24 cellular contexts compared by ENCODE assay signal in genomic region chr12:84134797-84135366, GRCh38.
A peak's percentile ranks its signal among the peaks of the same experiment; 100 is the strongest.
DNase-seq lines count a peak whose midpoint lies in the region; ATAC-seq and TF ChIP-seq lines count a peak whose summit lies in the region.
"Had no signal": no experiment of that assay in that cellular context is flagged by ENCODE, and none has a peak within 500 bp of the region (broad histone marks: within the 10 kb centered on the region; RNA-seq: fewer than 3 reads in every experiment).

No MANE protein-coding gene starts in this region.

- no peak overlapping the region for H2AFZ ChIP-seq in SK-N-SH (ENCODE audit: low read depth)

- no peaks in the 10 kb centered on the region for H3K9me2 ChIP-seq in SK-N-SH

- no peak overlapping the region for H3K9ac ChIP-seq in SK-N-SH
- H3K9ac ChIP-seq in SK-N-MC (ENCODE audit: insufficient read length): no peak overlapping the region

- ATAC-seq in SK-N-SH treated with all-trans-retinoic acid at 6 μM for 48 hours: no peak
- ATAC-seq: HCT116, Panc1 had no signal

- no peak for TF ChIP-seq RAD21 in SK-N-SH (IDR thresholded peaks at IDR 0.05; ENCODE audit: low read length)

- no peak for DNase-seq in SK-N-SH
- no peak for DNase-seq in SK-N-MC (ENCODE audit: low read depth, low spot score)
- peak; percentile 64 for DNase-seq in fibroblast of mammary gland (ENCODE audit: low read depth)
- no peak for DNase-seq in esophagus squamous epithelium (lab: John Stamatoyannopoulos, UW)
- no peak for DNase-seq in T1000 (lab: John Stamatoyannopoulos, UW)
- no peak for DNase-seq in DMS114 treated with DMSO at 0.1 percent for 48 hours (lab: John Stamatoyannopoulos, UW; ENCODE audit: unreplicated experiment)
- DNase-seq: Calu3, DMS153, DND-41, Kasumi-1, MV-4-11, NCI-H1105, NCI-H146, NCI-H2029 treated with DMSO at 0.1 percent for 48 hours, NCI-H2227 treated with DMSO at 0.1 percent for 48 hours, NCI-H510A, NCI-H69, SHP77 treated with DMSO at 0.1 percent for 48 hours had no signal

- 84% methylated on average over 2 of the region's 2 CpGs for WGBS in SK-N-SH (ENCODE audit: low lambda C conversion rate)
- 45 to 48% methylated on average over 2 of the region's 2 CpGs for WGBS in esophagus squamous epithelium, 2 donors

- no peaks in the 10 kb centered on the region for H4K20me1 ChIP-seq in SK-N-SH (ENCODE audit: insufficient read depth)

- no peak for TF ChIP-seq EP300 in SK-N-SH (IDR thresholded peaks at IDR 0.05; ENCODE audit: borderline replicate concordance in 1 of 2, low read depth in 1 of 2, low read length in 1 of 2)

- no peaks in the 10 kb centered on the region for H3K9me3 ChIP-seq in SK-N-SH
- H3K9me3 ChIP-seq in SK-N-MC (ENCODE audit: low read depth, low read length): no peaks in the 10 kb centered on the region
- H3K9me3 ChIP-seq in esophagus squamous epithelium: no peaks in the 10 kb centered on the region

- CTCF ChIA-PET in SK-N-SH (lab: Yijun Ruan, JAX): interaction anchor here (1.2 kb wide), 1 partner anchor 45 kb away, joined by 3 read pairs; no protein-coding TSS in a partner anchor

- peaks cover 19% of the 10 kb centered on the region for H3F3A ChIP-seq in SK-N-SH (replicated peaks; ENCODE audit: insufficient read depth)

- no peak for TF ChIP-seq POLR2A in esophagus squamous epithelium (IDR thresholded peaks at IDR 0.05)

- intact Hi-C loops in esophagus squamous epithelium (cut with DNase I): no loop called here

- H3K4me2 ChIP-seq in SK-N-SH: no peak overlapping the region

- H3K27me3 ChIP-seq in SK-N-SH (ENCODE audit: insufficient read depth): no peaks in the 10 kb centered on the region
- H3K27me3 ChIP-seq in esophagus squamous epithelium: no peaks in the 10 kb centered on the region

- no peaks in the 10 kb centered on the region for H3K36me3 ChIP-seq in SK-N-SH (replicated peaks in 1 of 2; ENCODE audit: control insufficient read depth in 1 of 2, insufficient read depth in 2 of 2, low read length in 1 of 2)
- H3K36me3 ChIP-seq in SK-N-MC (ENCODE audit: insufficient read depth, low read length): no peaks in the 10 kb centered on the region
- H3K36me3 ChIP-seq in esophagus squamous epithelium: no peaks in the 10 kb centered on the region

- H3K27ac ChIP-seq in SK-N-SH (ENCODE audit: low read depth in 2 of 2, low read length in 1 of 2) (peak overlapping the region in 1 of 2 experiments; percentile 81; a peak in 2 of 4 replicates), SK-N-MC (peak overlapping the region; percentile 58; the same call in 1 of the 2 replicates), esophagus squamous epithelium (no peak overlapping the region)
- H3K27ac ChIP-seq: 22Rv1, HL-60, RWPE1 had no signal

- H3K4me1 ChIP-seq in SK-N-SH (ENCODE audit: control insufficient read depth in 1 of 2, insufficient read depth in 2 of 2, low read depth in 1 of 2, low read length in 1 of 2) (peaks cover 0 to 9% of the 10 kb centered on the region in 2 experiments; a peak in 2 of 4 replicates), esophagus squamous epithelium (no peaks in the 10 kb centered on the region)

- POLR2A ChIA-PET in SK-N-SH (lab: Yijun Ruan, JAX): no interaction called here

- TF ChIP-seq CTCF in SK-N-SH (IDR thresholded peaks at IDR 0.05): no peak
- TF ChIP-seq CTCF in fibroblast of mammary gland (conservative IDR thresholded peaks at IDR 0.05; ENCODE audit: control insufficient read depth, insufficient read depth, low read depth, low read length): no peak
- no peak for TF ChIP-seq CTCF in esophagus squamous epithelium (IDR thresholded peaks at IDR 0.05)

- no peaks in the 10 kb centered on the region for H3K79me2 ChIP-seq in SK-N-SH (ENCODE audit: insufficient read depth)

- H3K4me3 ChIP-seq in SK-N-SH (ENCODE audit: low read depth in 2 of 2, low read length in 1 of 2) (no peak overlapping the region), SK-N-MC (peak overlapping the region; percentile 26; the same call in 1 of the 2 replicates), fibroblast of mammary gland (ENCODE audit: control insufficient read depth, low read depth, low read length) (no peak overlapping the region), esophagus squamous epithelium (no peak overlapping the region)

TF ChIP-seq in SK-N-SH, 30 proteins besides CTCF, POLR2A, EP300 and RAD21 (continues in another document):
- TF ChIP-seq TCF12 (IDR thresholded peaks at IDR 0.05) (peak; percentile 55; the same call in 1 of the 2 replicates), YY1 (IDR thresholded peaks at IDR 0.05; ENCODE audit: low read depth) (no peak), RFX5 (IDR thresholded peaks at IDR 0.05; ENCODE audit: low read length) (no peak), IRF3 (IDR thresholded peaks at IDR 0.05; ENCODE audit: low read depth, low read length) (no peak), RXRA (IDR thresholded peaks at IDR 0.05; ENCODE audit: borderline replicate concordance, low read depth) (no peak), TEAD4 (IDR thresholded peaks at IDR 0.05; ENCODE audit: borderline replicate concordance, insufficient read depth) (no peak)
- TF ChIP-seq, protein P1, sequence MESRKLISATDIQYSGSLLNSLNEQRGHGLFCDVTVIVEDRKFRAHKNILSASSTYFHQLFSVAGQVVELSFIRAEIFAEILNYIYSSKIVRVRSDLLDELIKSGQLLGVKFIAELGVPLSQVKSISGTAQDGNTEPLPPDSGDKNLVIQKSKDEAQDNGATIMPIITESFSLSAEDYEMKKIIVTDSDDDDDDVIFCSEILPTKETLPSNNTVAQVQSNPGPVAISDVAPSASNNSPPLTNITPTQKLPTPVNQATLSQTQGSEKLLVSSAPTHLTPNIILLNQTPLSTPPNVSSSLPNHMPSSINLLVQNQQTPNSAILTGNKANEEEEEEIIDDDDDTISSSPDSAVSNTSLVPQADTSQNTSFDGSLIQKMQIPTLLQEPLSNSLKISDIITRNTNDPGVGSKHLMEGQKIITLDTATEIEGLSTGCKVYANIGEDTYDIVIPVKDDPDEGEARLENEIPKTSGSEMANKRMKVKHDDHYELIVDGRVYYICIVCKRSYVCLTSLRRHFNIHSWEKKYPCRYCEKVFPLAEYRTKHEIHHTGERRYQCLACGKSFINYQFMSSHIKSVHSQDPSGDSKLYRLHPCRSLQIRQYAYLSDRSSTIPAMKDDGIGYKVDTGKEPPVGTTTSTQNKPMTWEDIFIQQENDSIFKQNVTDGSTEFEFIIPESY (IDR thresholded peaks at IDR 0.05; ENCODE audit: borderline replicate concordance, low read depth): no peak

TF ChIP-seq in SK-N-SH treated with all-trans-retinoic acid at 6 μM for 48 hours, 23 proteins besides CTCF, POLR2A, EP300 and RAD21 (continues in another document):
- TF ChIP-seq, protein P2, sequence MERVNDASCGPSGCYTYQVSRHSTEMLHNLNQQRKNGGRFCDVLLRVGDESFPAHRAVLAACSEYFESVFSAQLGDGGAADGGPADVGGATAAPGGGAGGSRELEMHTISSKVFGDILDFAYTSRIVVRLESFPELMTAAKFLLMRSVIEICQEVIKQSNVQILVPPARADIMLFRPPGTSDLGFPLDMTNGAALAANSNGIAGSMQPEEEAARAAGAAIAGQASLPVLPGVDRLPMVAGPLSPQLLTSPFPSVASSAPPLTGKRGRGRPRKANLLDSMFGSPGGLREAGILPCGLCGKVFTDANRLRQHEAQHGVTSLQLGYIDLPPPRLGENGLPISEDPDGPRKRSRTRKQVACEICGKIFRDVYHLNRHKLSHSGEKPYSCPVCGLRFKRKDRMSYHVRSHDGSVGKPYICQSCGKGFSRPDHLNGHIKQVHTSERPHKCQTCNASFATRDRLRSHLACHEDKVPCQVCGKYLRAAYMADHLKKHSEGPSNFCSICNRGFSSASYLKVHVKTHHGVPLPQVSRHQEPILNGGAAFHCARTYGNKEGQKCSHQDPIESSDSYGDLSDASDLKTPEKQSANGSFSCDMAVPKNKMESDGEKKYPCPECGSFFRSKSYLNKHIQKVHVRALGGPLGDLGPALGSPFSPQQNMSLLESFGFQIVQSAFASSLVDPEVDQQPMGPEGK (CRISPR knock-in tag; IDR thresholded peaks at IDR 0.05; ENCODE audit: borderline replicate concordance): no peak
- no peak for TF ChIP-seq ZNF565 (CRISPR knock-in tag; conservative IDR thresholded peaks at IDR 0.05; ENCODE audit: low read depth)
- no peak for TF ChIP-seq CREB5 (CRISPR knock-in tag; IDR thresholded peaks at IDR 0.05; ENCODE audit: low read depth)
- no peak for TF ChIP-seq PPARA (CRISPR knock-in tag; IDR thresholded peaks at IDR 0.05; ENCODE audit: borderline replicate concordance)
- TF ChIP-seq, protein P3, sequence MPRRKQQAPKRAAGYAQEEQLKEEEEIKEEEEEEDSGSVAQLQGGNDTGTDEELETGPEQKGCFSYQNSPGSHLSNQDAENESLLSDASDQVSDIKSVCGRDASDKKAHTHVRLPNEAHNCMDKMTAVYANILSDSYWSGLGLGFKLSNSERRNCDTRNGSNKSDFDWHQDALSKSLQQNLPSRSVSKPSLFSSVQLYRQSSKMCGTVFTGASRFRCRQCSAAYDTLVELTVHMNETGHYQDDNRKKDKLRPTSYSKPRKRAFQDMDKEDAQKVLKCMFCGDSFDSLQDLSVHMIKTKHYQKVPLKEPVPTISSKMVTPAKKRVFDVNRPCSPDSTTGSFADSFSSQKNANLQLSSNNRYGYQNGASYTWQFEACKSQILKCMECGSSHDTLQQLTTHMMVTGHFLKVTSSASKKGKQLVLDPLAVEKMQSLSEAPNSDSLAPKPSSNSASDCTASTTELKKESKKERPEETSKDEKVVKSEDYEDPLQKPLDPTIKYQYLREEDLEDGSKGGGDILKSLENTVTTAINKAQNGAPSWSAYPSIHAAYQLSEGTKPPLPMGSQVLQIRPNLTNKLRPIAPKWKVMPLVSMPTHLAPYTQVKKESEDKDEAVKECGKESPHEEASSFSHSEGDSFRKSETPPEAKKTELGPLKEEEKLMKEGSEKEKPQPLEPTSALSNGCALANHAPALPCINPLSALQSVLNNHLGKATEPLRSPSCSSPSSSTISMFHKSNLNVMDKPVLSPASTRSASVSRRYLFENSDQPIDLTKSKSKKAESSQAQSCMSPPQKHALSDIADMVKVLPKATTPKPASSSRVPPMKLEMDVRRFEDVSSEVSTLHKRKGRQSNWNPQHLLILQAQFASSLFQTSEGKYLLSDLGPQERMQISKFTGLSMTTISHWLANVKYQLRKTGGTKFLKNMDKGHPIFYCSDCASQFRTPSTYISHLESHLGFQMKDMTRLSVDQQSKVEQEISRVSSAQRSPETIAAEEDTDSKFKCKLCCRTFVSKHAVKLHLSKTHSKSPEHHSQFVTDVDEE (CRISPR knock-in tag; IDR thresholded peaks at IDR 0.05): no peak
- no peak for TF ChIP-seq ZFP3 (CRISPR knock-in tag; IDR thresholded peaks at IDR 0.05)
- TF ChIP-seq ZNF70 (CRISPR knock-in tag; IDR thresholded peaks at IDR 0.05): no peak
- no peak for TF ChIP-seq ESRRG (CRISPR knock-in tag; IDR thresholded peaks at IDR 0.05)
